ENCODE assay signal across 16 cellular contexts in the genomic region with DNA sequence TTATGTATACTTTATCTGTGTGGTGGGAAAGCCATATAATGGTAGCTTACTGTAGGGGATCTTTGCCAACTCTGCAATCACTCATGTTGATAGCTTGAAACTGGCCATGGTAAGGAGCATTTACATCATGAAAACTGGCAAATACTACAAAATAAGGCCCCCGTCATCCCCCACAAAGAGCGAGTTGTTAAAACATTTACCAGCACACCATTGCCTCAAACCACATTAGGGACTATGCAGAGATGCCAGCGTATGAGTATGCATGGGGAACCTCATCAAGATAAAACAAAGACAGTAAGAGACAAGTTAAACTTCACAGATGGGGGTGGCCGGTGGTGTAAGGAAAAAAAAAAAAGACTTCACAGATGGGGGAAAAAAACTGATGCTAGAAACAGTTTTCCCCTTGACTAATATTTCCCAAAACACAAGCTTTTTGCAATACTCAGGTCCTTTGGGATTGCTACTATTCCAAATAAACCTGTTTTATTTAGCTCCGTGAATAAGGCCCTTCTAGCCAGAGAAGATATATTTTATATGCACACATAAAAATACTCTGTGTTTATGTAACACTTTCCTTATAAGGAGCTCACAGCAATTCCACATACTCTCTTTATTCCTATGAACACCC.
A peak's percentile ranks its signal among the peaks of the same experiment; 100 is the strongest.
DNase-seq lines count a peak whose midpoint lies in the region; ATAC-seq, FAIRE-seq and TF ChIP-seq lines count a peak whose summit lies in the region.
"Had no signal": no experiment of that assay in that cellular context is flagged by ENCODE, and none has a peak within 500 bp of the region (broad histone marks: within the 10 kb centered on the region; RNA-seq: fewer than 3 reads in every experiment).

No MANE protein-coding gene starts in this region.

- no peak for DNase-seq in activated naive CD4-positive, alpha-beta T cell treated with anti-CD3 and anti-CD28 coated beads, Interleukin-2, amount 50 U/mL, for 72 hours (ENCODE audit: low spot score in 2 of 2)
- no peak for DNase-seq in activated naive CD4-positive, alpha-beta T cell treated with Interleukin-2 at 50 U/mL for 16 hours
- DNase-seq in tibial nerve (ENCODE audit: low spot score in 2 of 2) = no peak
- DNase-seq in RPMI8226 = no peak
- no peak for DNase-seq in Peyer's patch
- DNase-seq in urothelium cell line (ENCODE audit: low spot score) = no peak
- DNase-seq: activated effector memory CD4-positive, alpha-beta T cell treated with anti-CD3 and anti-CD28 coated beads, Interleukin-2, amount 50 U/mL, for 16 hours; CD4-positive, CD25-positive, alpha-beta regulatory T cell; DMS79; effector CD4-positive, alpha-beta T cell; stimulated activated CD4-positive, alpha-beta T cell treated with anti-CD3 and anti-CD28 coated beads, Interleukin-12 subunit alpha, Interleukin-12 subunit beta, amount 100 ng/mL, for 4 hours had no signal

- peak; percentile 31 to 41 for ATAC-seq in activated naive CD4-positive, alpha-beta T cell treated with anti-CD3 and anti-CD28 coated beads, Interleukin-2, amount 50 U/mL, for 72 hours

- FAIRE-seq in urothelium cell line (lab: Jason Lieb, UNC) = no peak
- FAIRE-seq: H54, islet of Langerhans had no signal

- peak overlapping the region; percentile 56 for H3K27ac ChIP-seq in cingulate gyrus (ENCODE audit: low read depth, low read length)
- H3K27ac ChIP-seq in muscle layer of duodenum (ENCODE audit: low read length) = peak overlapping the region; percentile 60
- peak overlapping the region in 3 of 4 donors; percentile 3 to 89 (median 57) for H3K27ac ChIP-seq in tibial nerve
- H3K27ac ChIP-seq in Peyer's patch = peak overlapping the region in 1 of 4 donors; percentile 41

- peaks cover 7 to 14% of the 10 kb centered on the region in 2 donors for H3K36me3 Mint-ChIP-seq in activated naive CD4-positive, alpha-beta T cell treated with anti-CD3 and anti-CD28 coated beads, Interleukin-2, amount 50 U/mL, for 72 hours
- H3K36me3 Mint-ChIP-seq: CD4-positive, CD25-positive, alpha-beta regulatory T cell; IgD-negative memory B cell had no signal

- H3K27me3 ChIP-seq in muscle layer of duodenum (ENCODE audit: low read depth, low read length) = no peaks in the 10 kb centered on the region
- H3K27me3 ChIP-seq in tibial nerve = no peaks in the 10 kb centered on the region
- H3K27me3 ChIP-seq in Peyer's patch = no peaks in the 10 kb centered on the region

- WGBS in tibial nerve, 2 donors = 69 to 83% methylated on average over 5 of the region's 5 CpGs

- peaks cover 5 to 15% of the 10 kb centered on the region in 2 donors for H3K9me3 Mint-ChIP-seq in activated naive CD4-positive, alpha-beta T cell treated with anti-CD3 and anti-CD28 coated beads, Interleukin-2, amount 50 U/mL, for 72 hours
- H3K9me3 Mint-ChIP-seq: IgD-negative memory B cell had no signal

- H3K4me1 ChIP-seq in muscle layer of duodenum (ENCODE audit: control insufficient read depth in 1 of 2, insufficient read depth in 2 of 2, low read length in 2 of 2) = peaks cover 14 to 42% of the 10 kb centered on the region in 2 donors
- H3K4me1 ChIP-seq in tibial nerve = peaks cover 0 to 67% (median 23%) of the 10 kb centered on the region in 4 donors
- H3K4me1 ChIP-seq in Peyer's patch = peaks cover 0 to 11% (median 0%) of the 10 kb centered on the region in 4 donors

- no peaks in the 10 kb centered on the region for H3K9me3 ChIP-seq in muscle layer of duodenum (ENCODE audit: control insufficient read depth in 1 of 2, low read length in 2 of 2)
- H3K9me3 ChIP-seq in tibial nerve = no peaks in the 10 kb centered on the region
- H3K9me3 ChIP-seq in Peyer's patch = no peaks in the 10 kb centered on the region

- no peak for TF ChIP-seq EP300 in tibial nerve (IDR thresholded peaks at IDR 0.05)

- H3K4me3 ChIP-seq in muscle layer of duodenum (ENCODE audit: low read depth in 1 of 2, low read length in 2 of 2) (no peak overlapping the region), tibial nerve (no peak overlapping the region), Peyer's patch (no peak overlapping the region)

- H3K27ac Mint-ChIP-seq in activated naive CD4-positive, alpha-beta T cell treated with anti-CD3 and anti-CD28 coated beads, Interleukin-2, amount 50 U/mL, for 72 hours = no peak overlapping the region
- H3K27ac Mint-ChIP-seq: CD4-positive, CD25-positive, alpha-beta regulatory T cell; IgD-negative memory B cell had no signal

- H3K36me3 ChIP-seq in muscle layer of duodenum (ENCODE audit: control insufficient read depth in 1 of 2, insufficient read depth in 2 of 2, low read length in 2 of 2) = no peaks in the 10 kb centered on the region
- no peaks in the 10 kb centered on the region for H3K36me3 ChIP-seq in tibial nerve
- no peaks in the 10 kb centered on the region for H3K36me3 ChIP-seq in Peyer's patch

- TF ChIP-seq POLR2A in tibial nerve (IDR thresholded peaks at IDR 0.05) (no peak), Peyer's patch (IDR thresholded peaks at IDR 0.05) (no peak)

- TF ChIP-seq CTCF in tibial nerve (IDR thresholded peaks at IDR 0.05) (no peak), Peyer's patch (IDR thresholded peaks at IDR 0.05) (no peak)
